In the genomic region with DNA sequence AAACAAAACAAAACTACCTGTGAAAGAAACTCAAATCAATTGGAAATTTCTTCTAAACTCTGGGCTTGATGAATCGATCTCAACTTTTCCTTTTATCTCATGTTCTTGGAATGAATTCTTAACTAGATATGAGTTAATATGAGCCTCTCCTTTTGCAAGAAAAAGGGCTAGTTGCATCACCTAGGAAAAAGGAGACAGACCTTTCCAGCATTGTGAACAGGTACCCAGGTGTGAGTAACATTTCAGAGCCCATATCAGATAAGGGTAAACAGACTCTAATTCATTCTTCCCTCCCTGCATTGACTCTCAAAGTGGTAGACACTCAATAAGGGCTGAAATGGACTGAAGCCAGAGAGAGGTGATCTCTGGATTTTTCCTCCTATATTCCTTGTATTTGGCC, we compare ENCODE assay signal across 21 cellular contexts.
DNase-seq lines count a peak whose midpoint lies in the region; ATAC-seq, FAIRE-seq and TF ChIP-seq lines count a peak whose summit lies in the region.
"Had no signal": no experiment of that assay in that cellular context is flagged by ENCODE, and none has a peak within 500 bp of the region (broad histone marks: within the 10 kb centered on the region; RNA-seq: fewer than 3 reads in every experiment).

No MANE protein-coding gene starts in this region.

- no peak overlapping the region for H3K4me3 Mint-ChIP-seq in WTC11
- H3K4me3 Mint-ChIP-seq: CD8-positive, alpha-beta memory T cell had no signal

- TF ChIP-seq EP300 in HepG2 (IDR thresholded peaks at IDR 0.05; ENCODE audit: low read depth in 2 of 2, low read length in 2 of 2), result no peak
- TF ChIP-seq EP300 in HepG2 (CRISPR knock-in tag; IDR thresholded peaks at IDR 0.05; ENCODE audit: borderline replicate concordance), result no peak

- intact Hi-C loops in HepG2 (cut with micrococcal nuclease; ENCODE audit: unreplicated experiment), result loop anchor here (10.0 kb wide), 1 partner anchor 249 kb away; no protein-coding TSS in a partner anchor
- intact Hi-C loops in right lobe of liver (cut with DNase I), result loop anchor here in 1 of 2 donors (10.0 kb wide), 1 partner anchor 309 kb away; the partner anchor contains the start of gene AHR
- intact Hi-C loops in kidney (cut with DNase I), result no loop called here

- WGBS in HepG2 (ENCODE audit: low lambda C conversion rate), result 100% methylated on average over 1 of the region's 1 CpG
- WGBS in right lobe of liver (ENCODE audit: insufficient coverage, low coverage, low lambda C conversion rate, missing lambda C conversion rate), result 36% methylated on average over 1 of the region's 1 CpG

- H3K9me3 Mint-ChIP-seq in WTC11, result no peaks in the 10 kb centered on the region
- H3K9me3 Mint-ChIP-seq: CD8-positive, alpha-beta memory T cell had no signal

- POLR2A ChIA-PET in HepG2 (lab: Yijun Ruan, JAX) (no interaction called here), WTC11 (lab: Charles Lee) (no interaction called here)

- H3K27ac ChIP-seq in HepG2 (ENCODE audit: extremely low read length, insufficient read depth, low read length) (no peak overlapping the region), right lobe of liver (no peak overlapping the region), kidney (ENCODE audit: low read depth in 2 of 2, low read length in 2 of 2) (no peak overlapping the region)
- H3K27ac ChIP-seq: Peyer's patch had no signal

- H3K79me2 ChIP-seq in HepG2 (ENCODE audit: insufficient read depth, low read length), result no peaks in the 10 kb centered on the region

- no peak for TF ChIP-seq RAD21 in HepG2 (CRISPR knock-in tag; IDR thresholded peaks at IDR 0.05)

- no TSS peak for BruUV-seq in HepG2 (replicated peaks; lab: Mats Ljungman, UMichigan)

- H3K27me3 ChIP-seq in HepG2 (ENCODE audit: control insufficient read depth in 1 of 2, insufficient read depth in 2 of 2, low read length in 2 of 2) (no peaks in the 10 kb centered on the region), right lobe of liver (no peaks in the 10 kb centered on the region)
- H3K27me3 ChIP-seq: MG63, Peyer's patch had no signal

- TF ChIP-seq CTCF in HepG2 (CRISPR knock-in tag; IDR thresholded peaks at IDR 0.05) (no peak), right lobe of liver (IDR thresholded peaks at IDR 0.05) (no peak), WTC11 (IDR thresholded peaks at IDR 0.05) (no peak), kidney (IDR thresholded peaks at IDR 0.05; ENCODE audit: borderline replicate concordance, extremely low read depth, insufficient read depth) (no peak)

- no peaks in the 10 kb centered on the region for H3K36me3 Mint-ChIP-seq in WTC11
- H3K36me3 Mint-ChIP-seq: CD8-positive, alpha-beta memory T cell had no signal

- H3K4me1 Mint-ChIP-seq in WTC11, result no peaks in the 10 kb centered on the region; the same call in 1 of the 2 replicates

- H3K27me3 Mint-ChIP-seq in WTC11 (ENCODE audit: low read depth), result no peaks in the 10 kb centered on the region

- ATAC-seq in HepG2, result no peak
- ATAC-seq in right lobe of liver, result no peak
- no peak for ATAC-seq in WTC11
- ATAC-seq in HG02642 (IDR thresholded peaks at IDR 0.05; ENCODE audit: poor library complexity, unreplicated experiment), result no peak
- ATAC-seq: GM12878 had no signal

- H3K4me2 ChIP-seq in HepG2 (ENCODE audit: low read depth, low read length), result no peak overlapping the region

- DNase-seq in HepG2 (ENCODE audit: low spot score) (no peak), right lobe of liver (no peak), NCI-H1105 treated with DMSO at 0.1 percent for 48 hours (lab: John Stamatoyannopoulos, UW) (peak; percentile 38), WTC11 (ENCODE audit: low spot score) (no peak), C1 segment of cervical spinal cord (lab: John Stamatoyannopoulos, UW) (no peak), kidney (no peak)
- DNase-seq in activated CD4-positive, CD25-positive, alpha-beta regulatory T cell treated with anti-CD3 and anti-CD28 coated beads, Interleukin-2, amount 50 U/mL, for 72 hours, result no peak
- DNase-seq: CD8-positive, alpha-beta memory T cell; DMS 273 treated with DMSO at 0.1 percent for 48 hours; HCEC 1CT; KG1; MG63; NCI-H1092 treated with DMSO at 0.1 percent for 48 hours; NCI-H1930; NCI-H2227 treated with DMSO at 0.1 percent for 48 hours; NCI-H774; Peyer's patch; SIG-M5 had no signal

- CTCF ChIA-PET in HepG2 (lab: Yijun Ruan, JAX; ENCODE audit: low intra/inter-chr PET ratio, low total read pairs), result no interaction called here
- CTCF ChIA-PET in WTC11 (lab: Charles Lee), result no interaction called here

- TF ChIP-seq POLR2A in HepG2 (IDR thresholded peaks at IDR 0.05; ENCODE audit: insufficient read depth in 1 of 2, low read depth in 2 of 2, low read length in 2 of 2) (no peak), right lobe of liver (IDR thresholded peaks at IDR 0.05) (no peak)

- H3K4me3 ChIP-seq in HepG2 (replicated peaks in 1 of 3; ENCODE audit: insufficient read depth in 1 of 3, low read depth in 2 of 3, low read length in 3 of 3), result no peak overlapping the region
- H3K4me3 ChIP-seq in right lobe of liver, result no peak overlapping the region
- no peak overlapping the region for H3K4me3 ChIP-seq in kidney (ENCODE audit: low read length in 2 of 2)
- H3K4me3 ChIP-seq: GM12878, MG63, Peyer's patch had no signal

- H4K20me1 ChIP-seq in HepG2 (ENCODE audit: insufficient read depth, low read length), result no peaks in the 10 kb centered on the region

- in situ Hi-C loops in HepG2 (cut with HindIII; ENCODE audit: extremely low pct_ligation_motif_present, low pct_unique_long_range_greater_than_20kb), result loop anchor here (5.0 kb wide), 1 partner anchor 317 kb away; no protein-coding TSS in a partner anchor

- no peak overlapping the region for H2AFZ ChIP-seq in HepG2 (ENCODE audit: low read length)

- H3K9ac ChIP-seq in HepG2 (ENCODE audit: insufficient read depth, low read depth, low read length) (no peak overlapping the region), kidney (ENCODE audit: low read length in 2 of 2) (no peak overlapping the region)

- H3K9me3 ChIP-seq in HepG2 (ENCODE audit: low read length) (no peaks in the 10 kb centered on the region), right lobe of liver (no peaks in the 10 kb centered on the region), kidney (ENCODE audit: control insufficient read depth in 1 of 2, low read length in 2 of 2) (no peaks in the 10 kb centered on the region)
- H3K9me3 ChIP-seq: MG63, Peyer's patch had no signal

- FAIRE-seq in HepG2 (lab: Jason Lieb, UNC) (no peak), kidney (lab: Jason Lieb, UNC) (no peak)
- FAIRE-seq: GM12878, GM18507 had no signal

- H3K36me3 ChIP-seq in HepG2 (replicated peaks in 1 of 2; ENCODE audit: control insufficient read depth in 1 of 2, insufficient read depth in 2 of 2, low read length in 2 of 2) (no peaks in the 10 kb centered on the region), right lobe of liver (no peaks in the 10 kb centered on the region), kidney (ENCODE audit: control insufficient read depth in 1 of 2, insufficient read depth in 2 of 2, low read length in 2 of 2) (no peaks in the 10 kb centered on the region)
- H3K36me3 ChIP-seq: MG63, Peyer's patch had no signal

- H3K4me1 ChIP-seq in HepG2 (ENCODE audit: insufficient read depth, low read length) (peaks cover 62% of the 10 kb centered on the region), right lobe of liver (peaks cover 0 to 19% (median 9%) of the 10 kb centered on the region in 4 donors), kidney (ENCODE audit: control insufficient read depth in 1 of 2, insufficient read depth in 1 of 2, low read depth in 1 of 2, low read length in 2 of 2) (peaks cover 0 to 3% of the 10 kb centered on the region in 2 donors)
- H3K4me1 ChIP-seq: Peyer's patch had no signal

- H3K27ac Mint-ChIP-seq in WTC11, result no peak overlapping the region

TF ChIP-seq in HepG2, 621 proteins besides CTCF, POLR2A, EP300 and RAD21:
- TF ChIP-seq CREM (IDR thresholded peaks at IDR 0.05) (no peak), CREM (CRISPR knock-in tag; IDR thresholded peaks at IDR 0.05) (no peak), CEBPG (CRISPR knock-in tag; IDR thresholded peaks at IDR 0.05) (peak; percentile 61)
- TF ChIP-seq, protein P1, sequence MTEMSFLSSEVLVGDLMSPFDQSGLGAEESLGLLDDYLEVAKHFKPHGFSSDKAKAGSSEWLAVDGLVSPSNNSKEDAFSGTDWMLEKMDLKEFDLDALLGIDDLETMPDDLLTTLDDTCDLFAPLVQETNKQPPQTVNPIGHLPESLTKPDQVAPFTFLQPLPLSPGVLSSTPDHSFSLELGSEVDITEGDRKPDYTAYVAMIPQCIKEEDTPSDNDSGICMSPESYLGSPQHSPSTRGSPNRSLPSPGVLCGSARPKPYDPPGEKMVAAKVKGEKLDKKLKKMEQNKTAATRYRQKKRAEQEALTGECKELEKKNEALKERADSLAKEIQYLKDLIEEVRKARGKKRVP (CRISPR knock-in tag; IDR thresholded peaks at IDR 0.05), result peak in 1 of 2 experiments; percentile 92; a peak in 2 of 4 replicates

TF ChIP-seq in WTC11, 78 proteins besides CTCF, POLR2A, EP300 and RAD21:
- peak; percentile 83 for TF ChIP-seq GABPB1 (CRISPR knock-in tag; IDR thresholded peaks at IDR 0.05)
- TF ChIP-seq FOXJ3 (CRISPR knock-in tag; IDR thresholded peaks at IDR 0.05; ENCODE audit: borderline replicate concordance), result no peak

Comparison
In these comparisons a context has a peak if more than half of its experiments do, and no peak if none do; other contexts are left out.
1. Of the 50 proteins assayed by ChIP-seq in both HepG2 and WTC11: peak only in HepG2: none; only in WTC11: GABPB1; in both: none; in neither: 49.